ENCODE assay signal across 9 cellular contexts in the genomic region with DNA sequence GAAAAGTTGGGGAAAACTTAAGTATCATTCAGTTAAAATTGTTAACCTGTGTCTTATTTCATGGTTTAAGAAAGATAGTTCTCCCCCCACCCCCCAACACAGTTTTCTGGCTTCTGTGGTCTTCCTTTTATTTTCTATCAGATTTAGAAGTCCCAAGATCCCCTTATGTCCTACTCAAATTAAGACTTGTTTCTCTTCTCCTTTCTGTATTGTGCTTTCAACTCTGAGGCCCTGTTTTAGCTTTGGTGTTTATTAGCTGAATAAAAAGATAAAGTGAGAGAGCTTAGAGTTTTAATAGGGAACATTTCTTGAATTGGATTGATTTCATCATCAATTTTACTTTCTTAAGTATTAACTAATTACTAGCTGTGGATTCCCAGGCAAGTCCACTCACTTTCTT.
DNase-seq lines count a peak whose midpoint lies in the region; ATAC-seq and TF ChIP-seq lines count a peak whose summit lies in the region.
"Had no signal": no experiment of that assay in that cellular context is flagged by ENCODE, and none has a peak within 500 bp of the region (broad histone marks: within the 10 kb centered on the region; RNA-seq: fewer than 3 reads in every experiment).

No MANE protein-coding gene starts in this region.

- no peak for TF ChIP-seq POLR2A in sigmoid colon (IDR thresholded peaks at IDR 0.05)

- ATAC-seq in HG02970 (IDR thresholded peaks at IDR 0.05; ENCODE audit: low FRiP score, unreplicated experiment), result peak; percentile 38
- peak; percentile 23 for ATAC-seq in activated CD8-positive, alpha-beta T cell treated with anti-CD3 and anti-CD28 coated beads for 36 hours
- peak; percentile 78 to 80 for ATAC-seq in stimulated activated naive B cell treated with anti-CD40 and anti-IgM and Interleukin-4, amounts not matched to agents 10 μg/mL and 1 μg/mL and 100 μg/mL, for 72 hours (replicated peaks)

- H3K36me3 Mint-ChIP-seq in activated naive CD4-positive, alpha-beta T cell treated with anti-CD3 and anti-CD28 coated beads, Interleukin-2, amount 50 U/mL, for 24 hours, result peaks cover 9% of the 10 kb centered on the region
- H3K36me3 Mint-ChIP-seq in activated CD8-positive, alpha-beta T cell treated with anti-CD3 and anti-CD28 coated beads for 36 hours (ENCODE audit: low read depth), result peaks cover 1% of the 10 kb centered on the region
- peaks cover 11 to 12% of the 10 kb centered on the region in 2 donors for H3K36me3 Mint-ChIP-seq in stimulated activated naive B cell treated with anti-CD40 and anti-IgM and Interleukin-4, amounts not matched to agents 10 μg/mL and 1 μg/mL and 100 μg/mL, for 72 hours

- peaks cover 0 to 46% (median 22%) of the 10 kb centered on the region in 4 donors for H3K4me1 ChIP-seq in sigmoid colon

- no peak for TF ChIP-seq EP300 in sigmoid colon (IDR thresholded peaks at IDR 0.05)

- peak overlapping the region; percentile 27 for H3K4me3 Mint-ChIP-seq in activated naive CD4-positive, alpha-beta T cell treated with anti-CD3 and anti-CD28 coated beads, Interleukin-2, amount 50 U/mL, for 24 hours
- no peak overlapping the region for H3K4me3 Mint-ChIP-seq in activated CD8-positive, alpha-beta T cell treated with anti-CD3 and anti-CD28 coated beads for 36 hours
- peak overlapping the region; percentile 46 to 50 for H3K4me3 Mint-ChIP-seq in stimulated activated naive B cell treated with anti-CD40 and anti-IgM and Interleukin-4, amounts not matched to agents 10 μg/mL and 1 μg/mL and 100 μg/mL, for 72 hours

- no peaks in the 10 kb centered on the region for H3K27me3 Mint-ChIP-seq in activated naive CD4-positive, alpha-beta T cell treated with anti-CD3 and anti-CD28 coated beads, Interleukin-2, amount 50 U/mL, for 24 hours
- no peaks in the 10 kb centered on the region for H3K27me3 Mint-ChIP-seq in activated CD8-positive, alpha-beta T cell treated with anti-CD3 and anti-CD28 coated beads for 36 hours
- no peaks in the 10 kb centered on the region for H3K27me3 Mint-ChIP-seq in stimulated activated naive B cell treated with anti-CD40 and anti-IgM and Interleukin-4, amounts not matched to agents 10 μg/mL and 1 μg/mL and 100 μg/mL, for 72 hours

- no peak for TF ChIP-seq CTCF in activated CD8-positive, alpha-beta T cell treated with anti-CD3 and anti-CD28 coated beads for 36 hours (IDR thresholded peaks at IDR 0.05)
- TF ChIP-seq CTCF in sigmoid colon (IDR thresholded peaks at IDR 0.05), result no peak

- no peaks in the 10 kb centered on the region for H3K9me3 ChIP-seq in sigmoid colon

- intact Hi-C loops in activated CD8-positive, alpha-beta T cell treated with anti-CD3 and anti-CD28 coated beads for 36 hours (cut with micrococcal nuclease), result no loop called here
- intact Hi-C loops in sigmoid colon (cut with DNase I), result no loop called here

- POLR2A ChIA-PET in activated CD8-positive, alpha-beta T cell treated with anti-CD3 and anti-CD28 coated beads for 36 hours (lab: Charles Lee), result no interaction called here

- peaks cover 5% of the 10 kb centered on the region for H3K9me3 Mint-ChIP-seq in activated naive CD4-positive, alpha-beta T cell treated with anti-CD3 and anti-CD28 coated beads, Interleukin-2, amount 50 U/mL, for 24 hours
- peaks cover 8% of the 10 kb centered on the region for H3K9me3 Mint-ChIP-seq in activated CD8-positive, alpha-beta T cell treated with anti-CD3 and anti-CD28 coated beads for 36 hours
- peaks cover 0 to 7% of the 10 kb centered on the region in 2 donors for H3K9me3 Mint-ChIP-seq in stimulated activated naive B cell treated with anti-CD40 and anti-IgM and Interleukin-4, amounts not matched to agents 10 μg/mL and 1 μg/mL and 100 μg/mL, for 72 hours

- CTCF ChIA-PET in activated CD8-positive, alpha-beta T cell treated with anti-CD3 and anti-CD28 coated beads for 36 hours (lab: Charles Lee), result interaction anchor here (0.9 to 2.4 kb wide), 2 partner anchors 11 to 147 kb away, joined by 4 to 5 read pairs; no protein-coding TSS in a partner anchor

- no peak overlapping the region for H3K4me3 ChIP-seq in sigmoid colon
- H3K4me3 ChIP-seq: lung had no signal

- peak overlapping the region; percentile 32 for H3K27ac Mint-ChIP-seq in activated naive CD4-positive, alpha-beta T cell treated with anti-CD3 and anti-CD28 coated beads, Interleukin-2, amount 50 U/mL, for 24 hours
- H3K27ac Mint-ChIP-seq in activated CD8-positive, alpha-beta T cell treated with anti-CD3 and anti-CD28 coated beads for 36 hours, result peak overlapping the region; percentile 58
- H3K27ac Mint-ChIP-seq in stimulated activated naive B cell treated with anti-CD40 and anti-IgM and Interleukin-4, amounts not matched to agents 10 μg/mL and 1 μg/mL and 100 μg/mL, for 72 hours, result peak overlapping the region; percentile 73

- peak overlapping the region in 1 of 4 donors; percentile 58 for H3K27ac ChIP-seq in sigmoid colon

- no peaks in the 10 kb centered on the region for H3K36me3 ChIP-seq in sigmoid colon

- H3K27me3 ChIP-seq in sigmoid colon, result no peaks in the 10 kb centered on the region

- H3K4me1 Mint-ChIP-seq in activated naive CD4-positive, alpha-beta T cell treated with anti-CD3 and anti-CD28 coated beads, Interleukin-2, amount 50 U/mL, for 24 hours, result peaks cover 56% of the 10 kb centered on the region
- peaks cover 46% of the 10 kb centered on the region for H3K4me1 Mint-ChIP-seq in activated CD8-positive, alpha-beta T cell treated with anti-CD3 and anti-CD28 coated beads for 36 hours (ENCODE audit: low read depth)
- peaks cover 42 to 69% of the 10 kb centered on the region in 2 donors for H3K4me1 Mint-ChIP-seq in stimulated activated naive B cell treated with anti-CD40 and anti-IgM and Interleukin-4, amounts not matched to agents 10 μg/mL and 1 μg/mL and 100 μg/mL, for 72 hours

- DNase-seq in activated naive CD4-positive, alpha-beta T cell treated with anti-CD3 and anti-CD28 coated beads, Interleukin-2, amount 50 U/mL, for 16 hours, result no peak
- no peak for DNase-seq in activated CD8-positive, alpha-beta T cell treated with anti-CD3 and anti-CD28 coated beads for 36 hours
- DNase-seq in stimulated activated naive B cell treated with anti-CD40 and anti-IgM and Interleukin-4, amounts not matched to agents 10 μg/mL and 1 μg/mL and 100 μg/mL, for 72 hours, result no peak
- no peak for DNase-seq in central memory CD4-positive, alpha-beta T cell
- DNase-seq in sigmoid colon (no peak), HCEC 1CT (no peak)

Comparison
In these comparisons a context has a peak if more than half of its experiments do, and no peak if none do; other contexts are left out.
1. ATAC-seq: peak in every context shown above with its lines; median percentile 79 in stimulated activated naive B cell treated with anti-CD40 and anti-IgM and Interleukin-4, amounts not matched to agents 10 μg/mL and 1 μg/mL and 100 μg/mL, for 72 hours; 38 in HG02970; 23 in activated CD8-positive, alpha-beta T cell treated with anti-CD3 and anti-CD28 coated beads for 36 hours.